In genomic region chr14:35336171-35337073, GRCh38 we compare ENCODE assay signal across 8 cellular contexts. TPM values are rescaled to one million over a fixed set of nuclear protein-coding genes. Genes with fewer than 3 reads are reported as not detected.
A peak's percentile ranks its signal among the peaks of the same experiment; 100 is the strongest.
DNase-seq lines count a peak whose midpoint lies in the region; ATAC-seq and TF ChIP-seq lines count a peak whose summit lies in the region.

No MANE protein-coding gene starts in this region.

- intact Hi-C loops in head of caudate nucleus (cut with DNase I) (loop anchor here (5.0 kb wide), 1 partner anchor 49 kb away; no protein-coding TSS in a partner anchor), ovary (cut with DNase I) (loop anchor here (1.0 to 10.0 kb wide), 6 partner anchors 48 to 122 kb away; partner anchors contain the start of gene NFKBIA (in 3 of the 4))

- H3K4me3 ChIP-seq in H7 (ENCODE audit: insufficient read depth, low read depth, low read length) (no peak overlapping the region), ovary (no peak overlapping the region), BE2C (ENCODE audit: low read depth, low read length) (no peak overlapping the region)

- no peak for TF ChIP-seq CTCF in ovary (IDR thresholded peaks at IDR 0.05)
- TF ChIP-seq CTCF in BE2C (IDR thresholded peaks at IDR 0.05; ENCODE audit: low read depth, low read length), result no peak

- peak overlapping the region; percentile 50 to 82 for H3K27ac ChIP-seq in ovary

- peak; percentile 87 for DNase-seq in H7
- peak; percentile 76 for DNase-seq in UCSD-AML1 (lab: John Stamatoyannopoulos, UW; ENCODE audit: unreplicated experiment)
- peak in 26 of 42 donors; percentile 13 to 69 (median 37) for DNase-seq in head of caudate nucleus
- peak; percentile 98 to 99 (median 98) for DNase-seq in ovary
- no peak for DNase-seq in OCI-M1 (lab: John Stamatoyannopoulos, UW)
- no peak for DNase-seq in BE2C

- peak; percentile 69 for TF ChIP-seq EP300 in ovary (IDR thresholded peaks at IDR 0.05)

- TF ChIP-seq POLR2A in ovary (IDR thresholded peaks at IDR 0.05), result peak; percentile 45

- no peaks in the 10 kb centered on the region for H3K9me3 ChIP-seq in ovary
- H3K9me3 ChIP-seq in BE2C, result no peaks in the 10 kb centered on the region

- H3K4me1 ChIP-seq in ovary (ENCODE audit: insufficient read depth) (peaks cover 38% of the 10 kb centered on the region), BE2C (peaks cover 17% of the 10 kb centered on the region)

- H3K27me3 ChIP-seq in H7 (ENCODE audit: control insufficient read depth, insufficient read depth, low read length), result no peaks in the 10 kb centered on the region
- no peaks in the 10 kb centered on the region for H3K27me3 ChIP-seq in ovary
- H3K27me3 ChIP-seq in BE2C, result no peaks in the 10 kb centered on the region

- H3K36me3 ChIP-seq in H7 (replicated peaks; ENCODE audit: control insufficient read depth, insufficient read depth, low read length) (no peaks in the 10 kb centered on the region), ovary (no peaks in the 10 kb centered on the region), BE2C (no peaks in the 10 kb centered on the region)

- no peak for ATAC-seq in GM21717 (IDR thresholded peaks at IDR 0.05; ENCODE audit: unreplicated experiment)
- ATAC-seq in GM18502 (IDR thresholded peaks at IDR 0.05; ENCODE audit: poor library complexity, unreplicated experiment), result no peak

- WGBS in ovary, 3 donors, result 4 to 8% (median 6%) methylated on average over 26 of the region's 26 CpGs

RNA-seq across cellular contexts. Expression of gene PSMA6, which starts 44.2 kb away (rescaled TPM):
- total RNA-seq in H7 (2014; rRNA removed; shearing (Covaris generic)), result 206 and 232 TPM in 2 replicates
- total RNA-seq in ovary, result 100 to 1,000 TPM in 4 of 7 donors, 10 to 100 TPM in 3; 85.2 to 157 (median 102) TPM
- 100 to 1,000 TPM; 101 to 156 TPM for polyA plus RNA-seq in ovary
- 217 TPM for polyA plus RNA-seq in BE2C (2012; ENCODE audit: insufficient read depth, insufficient read length, low read depth)

Comparison
In these comparisons a context has a peak if more than half of its experiments do, and no peak if none do; other contexts are left out.
1. DNase-seq: peak in H7 (single experiment), UCSD-AML1 (single experiment), head of caudate nucleus (26 of 42) and ovary (5 of 5); none in OCI-M1 (single experiment) and BE2C (single experiment).